Comparison of ENCODE assay signal across 8 cellular contexts in the genomic region with DNA sequence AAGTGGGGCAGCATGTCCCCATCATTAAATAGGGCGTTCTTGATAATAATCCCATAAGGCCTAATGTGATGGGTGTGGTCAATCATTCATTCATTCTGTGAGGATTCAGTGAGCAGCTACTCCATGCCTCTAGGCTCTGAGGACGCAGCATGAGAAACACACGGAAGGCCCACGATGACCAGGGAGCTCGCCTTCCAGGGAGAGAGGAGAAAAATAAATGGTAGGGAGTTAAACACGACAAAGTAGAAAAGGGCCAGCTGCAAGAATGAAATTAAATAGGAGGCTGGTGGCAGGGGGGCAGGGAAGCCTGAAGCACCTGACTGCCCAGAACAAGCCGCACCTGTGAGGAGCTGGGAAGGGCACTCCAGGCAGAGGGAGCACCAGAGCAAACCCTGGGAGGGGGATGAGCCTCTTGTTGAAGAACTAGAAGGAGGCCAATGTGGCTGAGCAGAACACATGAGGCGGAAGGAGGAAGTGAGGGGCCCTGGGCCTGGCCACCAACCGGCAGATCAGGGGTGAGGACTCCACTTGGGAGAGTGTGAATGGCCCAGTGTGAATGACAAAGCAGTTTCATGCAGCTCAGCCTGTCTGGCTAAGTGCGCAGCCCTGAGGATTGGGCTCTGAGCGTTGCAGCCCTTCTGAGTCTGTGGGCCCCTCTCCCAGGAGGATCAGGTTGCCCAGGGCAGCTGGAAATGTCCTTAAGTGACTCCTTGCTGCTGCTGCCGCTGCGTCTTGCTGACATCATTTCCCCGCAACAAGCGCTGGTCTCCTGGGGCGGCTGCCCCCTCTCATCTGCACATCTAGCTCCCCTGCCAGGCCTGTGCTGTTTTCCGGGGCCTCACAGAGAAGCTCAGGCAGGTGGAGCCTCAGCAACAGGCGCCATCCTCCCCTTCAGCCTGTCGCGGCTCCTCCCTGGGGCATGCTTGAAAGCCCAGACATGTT.
DNase-seq lines count a peak whose midpoint lies in the region; ATAC-seq and TF ChIP-seq lines count a peak whose summit lies in the region.

No MANE protein-coding gene starts in this region.

- TF ChIP-seq CTCF in activated CD8-positive, alpha-beta T cell treated with anti-CD3 and anti-CD28 coated beads for 36 hours (IDR thresholded peaks at IDR 0.05), result no peak
- no peak for TF ChIP-seq CTCF in foreskin keratinocyte (conservative IDR thresholded peaks at IDR 0.05)
- TF ChIP-seq CTCF in breast epithelium (IDR thresholded peaks at IDR 0.05), result no peak

- no peaks in the 10 kb centered on the region for H3K9me3 Mint-ChIP-seq in activated CD8-positive, alpha-beta T cell treated with anti-CD3 and anti-CD28 coated beads for 36 hours

- H3K27me3 ChIP-seq in foreskin keratinocyte (no peaks in the 10 kb centered on the region), breast epithelium (peaks cover 0 to 12% of the 10 kb centered on the region in 2 donors)

- intact Hi-C loops in activated CD8-positive, alpha-beta T cell treated with anti-CD3 and anti-CD28 coated beads for 36 hours (cut with micrococcal nuclease), result loop anchor here (10.0 kb wide), 1 partner anchor 113 kb away; the partner anchor contains the start of genes FAM217B and PPP1R3D
- intact Hi-C loops in breast epithelium (cut with DNase I; ENCODE audit: low total_unique reads), result no loop called here

- H3K36me3 ChIP-seq in breast epithelium, result no peaks in the 10 kb centered on the region

- no peaks in the 10 kb centered on the region for H3K27me3 Mint-ChIP-seq in activated CD8-positive, alpha-beta T cell treated with anti-CD3 and anti-CD28 coated beads for 36 hours

- ATAC-seq in GM19043 (IDR thresholded peaks at IDR 0.05; ENCODE audit: low read depth, unreplicated experiment), result peak; percentile 37
- ATAC-seq in activated CD8-positive, alpha-beta T cell treated with anti-CD3 and anti-CD28 coated beads for 36 hours, result peak; percentile 45
- ATAC-seq in foreskin keratinocyte, result peak; percentile 10
- ATAC-seq in GM21737 (IDR thresholded peaks at IDR 0.05; ENCODE audit: unreplicated experiment), result no peak

- no peak overlapping the region for H3K27ac ChIP-seq in foreskin keratinocyte
- H3K27ac ChIP-seq in breast epithelium, result peak overlapping the region in 1 of 2 donors; percentile 14

- DNase-seq in NCI-H187 treated with DMSO at 0.1 percent for 48 hours (lab: John Stamatoyannopoulos, UW) (peak; percentile 98), foreskin keratinocyte (no peak), putamen (ENCODE audit: low spot score) (peak; percentile 17), mesenteric fat pad (ENCODE audit: low spot score) (no peak), breast epithelium (ENCODE audit: low spot score in 2 of 2) (no peak)
- peak; percentile 53 for DNase-seq in activated CD8-positive, alpha-beta T cell treated with anti-CD3 and anti-CD28 coated beads for 36 hours

- H3K27ac Mint-ChIP-seq in activated CD8-positive, alpha-beta T cell treated with anti-CD3 and anti-CD28 coated beads for 36 hours, result peak overlapping the region; percentile 87

- no peaks in the 10 kb centered on the region for H3K9me3 ChIP-seq in breast epithelium

- CTCF ChIA-PET in activated CD8-positive, alpha-beta T cell treated with anti-CD3 and anti-CD28 coated beads for 36 hours (lab: Charles Lee), result interaction anchor here (0.7 to 4.3 kb wide), 22 partner anchors 8 to 1171 kb away, joined by 3 to 24 read pairs (median 4); partner anchors contain the start of genes FAM217B, PPP1R3D and SYCP2

- peak overlapping the region; percentile 29 for H3K4me3 Mint-ChIP-seq in activated CD8-positive, alpha-beta T cell treated with anti-CD3 and anti-CD28 coated beads for 36 hours

- TF ChIP-seq POLR2A in breast epithelium (IDR thresholded peaks at IDR 0.05), result no peak

- peaks cover 37% of the 10 kb centered on the region for H3K4me1 Mint-ChIP-seq in activated CD8-positive, alpha-beta T cell treated with anti-CD3 and anti-CD28 coated beads for 36 hours (ENCODE audit: low read depth)

- H3K4me1 ChIP-seq in foreskin keratinocyte (peaks cover 10% of the 10 kb centered on the region), breast epithelium (peaks cover 0 to 4% of the 10 kb centered on the region in 2 donors)

- POLR2A ChIA-PET in activated CD8-positive, alpha-beta T cell treated with anti-CD3 and anti-CD28 coated beads for 36 hours (lab: Charles Lee), result interaction anchor here (1.1 to 2.1 kb wide), 2 partner anchors 26 to 118 kb away, joined by 3 to 6 read pairs; partner anchors contain the start of genes FAM217B and PPP1R3D

- no peak overlapping the region for H3K4me3 ChIP-seq in breast epithelium

- no peaks in the 10 kb centered on the region for H3K36me3 Mint-ChIP-seq in activated CD8-positive, alpha-beta T cell treated with anti-CD3 and anti-CD28 coated beads for 36 hours (ENCODE audit: low read depth)

Comparison
In these comparisons a context has a peak if more than half of its experiments do, and no peak if none do; other contexts are left out.
1. DNase-seq: peak in NCI-H187 treated with DMSO at 0.1 percent for 48 hours (single experiment), activated CD8-positive, alpha-beta T cell treated with anti-CD3 and anti-CD28 coated beads for 36 hours (single experiment) and putamen (single experiment); none in foreskin keratinocyte (0 of 2), mesenteric fat pad (single experiment) and breast epithelium (0 of 2).